1 cellular context compared by ENCODE assay signal in genomic region chr16:73095885-73096341, GRCh38.
TF ChIP-seq lines count a peak whose summit lies in the region.

No MANE protein-coding gene starts in this region.

TF ChIP-seq in GM23338, 12 proteins besides CTCF, POLR2A, EP300 and RAD21 (continued from another document):
- no peak for TF ChIP-seq REST (IDR thresholded peaks at IDR 0.05; ENCODE audit: unreplicated experiment)
